11 cellular contexts compared by ENCODE assay signal in genomic region chr4:72348701-72349100, GRCh38.
"Had no signal": no experiment of that assay in that cellular context is flagged by ENCODE, and none has a peak within 500 bp of the region (broad histone marks: within the 10 kb centered on the region; RNA-seq: fewer than 3 reads in every experiment).

No MANE protein-coding gene starts in this region.

- H3K36me3 ChIP-seq: HAP-1 had no signal

- FAIRE-seq: H1, H54 had no signal

- H3K27ac ChIP-seq: GM23248 had no signal

- H3K4me1 ChIP-seq: HAP-1 had no signal

- DNase-seq: GM23248, GOT3, H7, H9, HCEC 1CT, HFFc6 had no signal

- H3K9me3 ChIP-seq: HAP-1 had no signal

- H3K4me3 ChIP-seq: GM23248, GM23338, HAP-1 had no signal

- ATAC-seq: GM23338, HCT116 had no signal
